10 cellular contexts compared by ENCODE assay signal in the genomic region with DNA sequence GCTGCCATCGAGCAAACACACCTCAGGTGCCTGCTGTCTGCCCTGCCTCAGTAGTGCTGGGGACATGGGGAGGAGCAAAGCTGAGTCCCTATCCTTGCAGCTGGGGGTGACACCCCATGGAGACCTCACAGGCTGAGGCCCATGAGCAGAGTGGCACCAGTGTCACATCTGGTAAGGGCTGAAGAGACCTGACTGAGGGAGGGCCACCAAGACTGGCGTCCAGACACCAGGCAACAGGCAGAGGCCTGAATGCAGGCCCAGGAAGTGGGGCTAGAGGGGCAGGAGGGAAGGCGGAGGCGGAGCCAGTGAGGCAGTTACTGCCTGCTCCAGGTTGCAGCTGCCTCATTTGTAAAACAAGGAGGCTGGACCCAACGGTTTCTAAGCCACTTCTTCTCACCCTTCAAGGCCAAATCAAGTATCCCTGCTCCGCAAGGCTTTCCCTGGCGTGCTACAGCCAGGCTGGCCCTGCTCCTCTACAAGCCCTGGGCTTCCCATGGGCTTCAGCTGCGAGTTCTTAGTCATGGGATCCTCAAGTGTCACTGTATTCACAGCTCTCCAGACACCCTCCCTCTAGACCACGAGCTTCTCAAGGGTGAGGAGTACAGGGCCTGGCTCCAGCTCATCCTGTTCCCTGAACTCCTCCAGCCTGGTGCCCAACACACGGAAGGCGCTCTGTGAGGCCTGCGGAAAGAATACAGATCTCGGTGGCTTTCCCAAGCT. TPM values are rescaled to one million over a fixed set of nuclear protein-coding genes. Genes with fewer than 3 reads are reported as not detected.
DNase-seq lines count a peak whose midpoint lies in the region; TF ChIP-seq lines count a peak whose summit lies in the region.
"Had no signal": no experiment of that assay in that cellular context is flagged by ENCODE, and none has a peak within 500 bp of the region (broad histone marks: within the 10 kb centered on the region; RNA-seq: fewer than 3 reads in every experiment).

No MANE protein-coding gene starts in this region.

- no peaks in the 10 kb centered on the region for H3K27me3 ChIP-seq in CD8-positive, alpha-beta memory T cell (ENCODE audit: insufficient read depth, low read length, poor library complexity, severe bottlenecking)
- H3K27me3 ChIP-seq in Karpas-422 (ENCODE audit: low read length) = no peaks in the 10 kb centered on the region
- no peaks in the 10 kb centered on the region for H3K27me3 ChIP-seq in ovary
- no peaks in the 10 kb centered on the region for H3K27me3 ChIP-seq in A673 (replicated peaks; ENCODE audit: insufficient read depth, low read depth, low read length, poor library complexity)

- H3K4me3 Mint-ChIP-seq in CD8-positive, alpha-beta memory T cell = peak overlapping the region in 6 of 7 donors; percentile 10 to 86 (median 50)

- POLR2A ChIA-PET in CD8-positive, alpha-beta memory T cell (lab: Charles Lee) = interaction anchor here (1.2 to 2.9 kb wide), 2 partner anchors 11 to 13 kb away, joined by 3 to 18 read pairs; no protein-coding TSS in a partner anchor
- POLR2A ChIA-PET in A673 (lab: Charles Lee; ENCODE audit: low non-redundant PET) = no interaction called here

- peaks cover 4% of the 10 kb centered on the region for H3K36me3 ChIP-seq in CD8-positive, alpha-beta memory T cell (ENCODE audit: insufficient read depth, low read length)
- peaks cover 52% of the 10 kb centered on the region; the same call in 1 of the 2 replicates for H3K36me3 ChIP-seq in Karpas-422 (ENCODE audit: insufficient read depth, low read length)
- no peaks in the 10 kb centered on the region for H3K36me3 ChIP-seq in ovary
- H3K36me3 ChIP-seq in A673 (ENCODE audit: insufficient read depth, low read length, poor library complexity, severe bottlenecking) = no peaks in the 10 kb centered on the region

- H3K27ac ChIP-seq in CD8-positive, alpha-beta memory T cell (ENCODE audit: low read depth, low read length) = no peak overlapping the region
- 0 out of 2 replicates have a peak overlapping the region, but pooled peaks have one; percentile 8 for H3K27ac ChIP-seq in Karpas-422 (ENCODE audit: low read length)
- H3K27ac ChIP-seq in cingulate gyrus (ENCODE audit: low read depth, low read length) = peak overlapping the region; percentile 96
- H3K27ac ChIP-seq in ovary = peak overlapping the region; percentile 46 to 96
- no peak overlapping the region for H3K27ac ChIP-seq in A673 (ENCODE audit: low read depth, low read length, poor library complexity, severe bottlenecking)

- H3K9ac ChIP-seq in Karpas-422 (ENCODE audit: low read length) = no peak overlapping the region

- H3K79me2 ChIP-seq in Karpas-422 (ENCODE audit: low read length) = peaks cover 100% of the 10 kb centered on the region

- H2AFZ ChIP-seq in Karpas-422 (ENCODE audit: low read length) = no peak overlapping the region

- WGBS in ovary, 3 donors = 59 to 65% (median 62%) methylated on average over 10 to 13 of the region's 13 CpGs

- BruUV-seq in A673 (replicated peaks; lab: Mats Ljungman, UMichigan) = no TSS peak

- no peak overlapping the region for H3K4me3 ChIP-seq in CD8-positive, alpha-beta memory T cell (ENCODE audit: low read length)
- H3K4me3 ChIP-seq in Karpas-422 (ENCODE audit: low read length) (no peak overlapping the region), ovary (no peak overlapping the region), A673 (ENCODE audit: low read depth, low read length, poor library complexity, severe bottlenecking) (no peak overlapping the region)

- no peaks in the 10 kb centered on the region for H3K9me2 ChIP-seq in Karpas-422 (replicated peaks; ENCODE audit: insufficient read depth, low read length)

- H3K4me1 ChIP-seq in CD8-positive, alpha-beta memory T cell (ENCODE audit: insufficient read depth, low read length) = peaks cover 99% of the 10 kb centered on the region
- H3K4me1 ChIP-seq in Karpas-422 (ENCODE audit: low read length) (peaks cover 62% of the 10 kb centered on the region), ovary (ENCODE audit: insufficient read depth) (peaks cover 84% of the 10 kb centered on the region), A673 (ENCODE audit: insufficient read depth, low read length, poor library complexity, severe bottlenecking) (peaks cover 22% of the 10 kb centered on the region)

- no peaks in the 10 kb centered on the region for H3K9me3 ChIP-seq in CD8-positive, alpha-beta memory T cell (ENCODE audit: low read length)
- H3K9me3 ChIP-seq in Karpas-422 (ENCODE audit: low read length) (no peaks in the 10 kb centered on the region), ovary (no peaks in the 10 kb centered on the region), A673 (ENCODE audit: low read depth, low read length, poor library complexity, severe bottlenecking) (no peaks in the 10 kb centered on the region)

- H3K4me2 ChIP-seq in Karpas-422 (ENCODE audit: low read depth, low read length, poor library complexity, severe bottlenecking) = no peak overlapping the region

- CTCF ChIA-PET in CD8-positive, alpha-beta memory T cell (lab: Charles Lee) = interaction anchor here (0.8 to 15.2 kb wide), 13 partner anchors 9 to 164 kb away, joined by 3 to 312 read pairs (median 4); no protein-coding TSS in a partner anchor
- CTCF ChIA-PET in A673 (lab: Charles Lee) = no interaction called here

- TF ChIP-seq CTCF in ovary (IDR thresholded peaks at IDR 0.05) = no peak
- TF ChIP-seq CTCF in A673 (conservative IDR thresholded peaks at IDR 0.05; ENCODE audit: low read depth, low read length) = no peak

- TF ChIP-seq EP300 in ovary (IDR thresholded peaks at IDR 0.05) = no peak

- peaks cover 0 to 63% (median 2%) of the 10 kb centered on the region in 3 donors for H3K36me3 Mint-ChIP-seq in CD8-positive, alpha-beta memory T cell

- intact Hi-C loops in ovary (cut with DNase I) (no loop called here), A673 (cut with micrococcal nuclease; ENCODE audit: unreplicated experiment) (no loop called here)

- DNase-seq in CD8-positive, alpha-beta memory T cell = peak in 1 of 5 donors; percentile 47
- DNase-seq in Karpas-422 (no peak), ovary (peak in 2 of 5 donors; percentile 36 to 57), A673 (ENCODE audit: low spot score) (no peak), NAMALWA (ENCODE audit: low spot score) (no peak), GM03348 (ENCODE audit: low spot score) (no peak), cortex of kidney (lab: John Stamatoyannopoulos, UW) (no peak)
- DNase-seq: NCI-H1694, T-helper 9 cell had no signal

- no peaks in the 10 kb centered on the region for H3K27me3 Mint-ChIP-seq in CD8-positive, alpha-beta memory T cell

- no peaks in the 10 kb centered on the region for H3K9me3 Mint-ChIP-seq in CD8-positive, alpha-beta memory T cell

- H4K20me1 ChIP-seq in Karpas-422 (ENCODE audit: insufficient read depth, low read depth, low read length) = peaks cover 53% of the 10 kb centered on the region

- peaks cover 95 to 100% (median 99%) of the 10 kb centered on the region in 3 donors for H3K4me1 Mint-ChIP-seq in CD8-positive, alpha-beta memory T cell

- no peak for TF ChIP-seq POLR2A in ovary (IDR thresholded peaks at IDR 0.05)

- H3K27ac Mint-ChIP-seq in CD8-positive, alpha-beta memory T cell = peak overlapping the region; percentile 90 to 99 (median 96)

RNA-seq across cellular contexts. Expression of gene FAM53B, which starts 39.0 kb away (rescaled TPM):
- total RNA-seq in CD8-positive, alpha-beta memory T cell = 10 to 100 TPM; 28.8 to 29.2 TPM
- 41.6 TPM for polyA plus RNA-seq in CD8-positive, alpha-beta memory T cell
- 72.5 and 148 TPM in 2 replicates for total RNA-seq in Karpas-422 (2014; rRNA removed; shearing (Covaris generic); ENCODE audit: low replicate concordance)
- 10 to 100 TPM; 29.8 to 77.6 (median 47.8) TPM for total RNA-seq in ovary
- 10 to 100 TPM in 1 of 2 donors, 1 to 10 TPM in 1; 9.7 to 21.3 TPM for polyA plus RNA-seq in ovary
- 18.3 and 19.8 TPM in 2 replicates for total RNA-seq in A673 (2021)

Comparison
In these comparisons a context has a peak if more than half of its experiments do, and no peak if none do; other contexts are left out.
1. H3K27ac ChIP-seq: peak in Karpas-422 (single experiment), cingulate gyrus (single experiment) and ovary (2 of 2); none in CD8-positive, alpha-beta memory T cell (single experiment) and A673 (single experiment).